Comparison of ENCODE assay signal across 1 cellular context in genomic region chr6:141321486-141322347, GRCh38.
TF ChIP-seq lines count a peak whose summit lies in the region.

No MANE protein-coding gene starts in this region.

TF ChIP-seq in A549, 52 proteins besides CTCF, POLR2A, EP300 and RAD21 (continued from another document):
- TF ChIP-seq ZSCAN20 (CRISPR knock-in tag; IDR thresholded peaks at IDR 0.05) (no peak), POLR2AphosphoS2 (conservative IDR thresholded peaks at IDR 0.05; ENCODE audit: low read length) (no peak), BCL3 (IDR thresholded peaks at IDR 0.05) (no peak), MAZ (IDR thresholded peaks at IDR 0.05; ENCODE audit: borderline replicate concordance, low read depth, low read length) (no peak)
